16 cellular contexts compared by ENCODE assay signal in genomic region chr6:140597181-140597580, GRCh38.
DNase-seq lines count a peak whose midpoint lies in the region; TF ChIP-seq lines count a peak whose summit lies in the region.
"Had no signal": no experiment of that assay in that cellular context is flagged by ENCODE, and none has a peak within 500 bp of the region (broad histone marks: within the 10 kb centered on the region; RNA-seq: fewer than 3 reads in every experiment).

No MANE protein-coding gene starts in this region.

- H3K4me1 Mint-ChIP-seq in activated CD4-positive, alpha-beta T cell treated with anti-CD3 and anti-CD28 coated beads, Interleukin-2, amount 10 ng/mL, durations not matched to agents 24 days and 14 days: peaks cover 12% of the 10 kb centered on the region
- H3K4me1 Mint-ChIP-seq in activated T-helper 2 cell treated with anti-CD3 and anti-CD28 coated beads, Interferon-gamma antibody, Interleukin-2, Interleukin-4, amounts not matched to agents 10 μg/mL and 5 μg/mL and 100 μg/mL, durations not matched to agents 14 hours and 24 hours and 36 hours (ENCODE audit: low read depth): peaks cover 21% of the 10 kb centered on the region
- H3K4me1 Mint-ChIP-seq in glutamatergic neuron (ENCODE audit: low read depth, unreplicated experiment): no peaks in the 10 kb centered on the region
- H3K4me1 Mint-ChIP-seq: B cell had no signal

- H3K27ac Mint-ChIP-seq in activated CD4-positive, alpha-beta T cell treated with anti-CD3 and anti-CD28 coated beads, Interleukin-2, amount 10 ng/mL, durations not matched to agents 24 days and 14 days: peak overlapping the region; percentile 19
- peak overlapping the region; percentile 0 for H3K27ac Mint-ChIP-seq in activated T-helper 2 cell treated with anti-CD3 and anti-CD28 coated beads, Interferon-gamma antibody, Interleukin-2, Interleukin-4, amounts not matched to agents 10 μg/mL and 5 μg/mL and 100 μg/mL, durations not matched to agents 14 hours and 24 hours and 36 hours
- no peak overlapping the region for H3K27ac Mint-ChIP-seq in glutamatergic neuron (ENCODE audit: unreplicated experiment)
- H3K27ac Mint-ChIP-seq: B cell; CD8-positive, alpha-beta T cell had no signal

- no peak for DNase-seq in activated CD4-positive, alpha-beta T cell treated with anti-CD3 and anti-CD28 coated beads, Interleukin-2, amount 10 ng/mL, durations not matched to agents 24 days and 14 days
- no peak for DNase-seq in activated CD4-positive, alpha-beta T cell treated with anti-CD3 and anti-CD28 coated beads, Interleukin-2, amount 50 U/mL, for 4 hours
- DNase-seq in M059J (ENCODE audit: low read depth): peak; percentile 66
- no peak for DNase-seq in activated T-helper 2 cell treated with anti-CD3 and anti-CD28 coated beads, Interferon-gamma antibody, Interleukin-2, Interleukin-4, amounts not matched to agents 10 μg/mL and 5 μg/mL and 100 μg/mL, durations not matched to agents 14 hours and 24 hours and 36 hours (ENCODE audit: low spot score)
- DNase-seq in NCI-H82 treated with DMSO at 0.1 percent for 48 hours (lab: John Stamatoyannopoulos, UW; ENCODE audit: unreplicated experiment): no peak
- no peak for DNase-seq in glutamatergic neuron
- DNase-seq in UCSD-AML1 (lab: John Stamatoyannopoulos, UW; ENCODE audit: unreplicated experiment): no peak
- no peak for DNase-seq in OCI-M1 (lab: John Stamatoyannopoulos, UW)
- DNase-seq: 8988T; CD8-positive, alpha-beta T cell; DMS 273 treated with DMSO at 0.1 percent for 48 hours; DMS53; DND-41; GOT3; H7 had no signal

- H3K27me3 Mint-ChIP-seq in activated CD4-positive, alpha-beta T cell treated with anti-CD3 and anti-CD28 coated beads, Interleukin-2, amount 10 ng/mL, durations not matched to agents 24 days and 14 days: peaks cover 6% of the 10 kb centered on the region
- no peaks in the 10 kb centered on the region for H3K27me3 Mint-ChIP-seq in activated T-helper 2 cell treated with anti-CD3 and anti-CD28 coated beads, Interferon-gamma antibody, Interleukin-2, Interleukin-4, amounts not matched to agents 10 μg/mL and 5 μg/mL and 100 μg/mL, durations not matched to agents 14 hours and 24 hours and 36 hours (ENCODE audit: low read depth)
- H3K27me3 Mint-ChIP-seq in glutamatergic neuron (ENCODE audit: unreplicated experiment): no peaks in the 10 kb centered on the region
- H3K27me3 Mint-ChIP-seq: B cell had no signal

- H3K9me3 Mint-ChIP-seq in activated CD4-positive, alpha-beta T cell treated with anti-CD3 and anti-CD28 coated beads, Interleukin-2, amount 10 ng/mL, durations not matched to agents 24 days and 14 days: peaks cover 31% of the 10 kb centered on the region
- peaks cover 21% of the 10 kb centered on the region for H3K9me3 Mint-ChIP-seq in activated T-helper 2 cell treated with anti-CD3 and anti-CD28 coated beads, Interferon-gamma antibody, Interleukin-2, Interleukin-4, amounts not matched to agents 10 μg/mL and 5 μg/mL and 100 μg/mL, durations not matched to agents 14 hours and 24 hours and 36 hours
- H3K9me3 Mint-ChIP-seq in glutamatergic neuron (ENCODE audit: unreplicated experiment): no peaks in the 10 kb centered on the region

- H3K4me3 Mint-ChIP-seq in activated CD4-positive, alpha-beta T cell treated with anti-CD3 and anti-CD28 coated beads, Interleukin-2, amount 10 ng/mL, durations not matched to agents 24 days and 14 days: peak overlapping the region; percentile 18
- H3K4me3 Mint-ChIP-seq in activated T-helper 2 cell treated with anti-CD3 and anti-CD28 coated beads, Interferon-gamma antibody, Interleukin-2, Interleukin-4, amounts not matched to agents 10 μg/mL and 5 μg/mL and 100 μg/mL, durations not matched to agents 14 hours and 24 hours and 36 hours (ENCODE audit: low read depth): no peak overlapping the region
- no peak overlapping the region for H3K4me3 Mint-ChIP-seq in glutamatergic neuron (ENCODE audit: unreplicated experiment)
- H3K4me3 Mint-ChIP-seq: B cell; CD8-positive, alpha-beta T cell had no signal

- TF ChIP-seq CTCF in glutamatergic neuron (IDR thresholded peaks at IDR 0.05; ENCODE audit: partially characterized antibody, unreplicated experiment): no peak

- intact Hi-C loops in activated CD4-positive, alpha-beta T cell treated with anti-CD3 and anti-CD28 coated beads, Interleukin-2, amount 10 ng/mL, durations not matched to agents 24 days and 14 days (cut with micrococcal nuclease): loop anchor here (1.0 to 5.0 kb wide), 3 partner anchors 10 to 110 kb away; no protein-coding TSS in a partner anchor
- intact Hi-C loops in activated T-helper 2 cell treated with anti-CD3 and anti-CD28 coated beads, Interferon-gamma antibody, Interleukin-2, Interleukin-4, amounts not matched to agents 10 μg/mL and 5 μg/mL and 100 μg/mL, durations not matched to agents 14 hours and 24 hours and 36 hours (cut with micrococcal nuclease): loop anchor here (1.0 to 2.0 kb wide), 2 partner anchors 10 to 16 kb away; no protein-coding TSS in a partner anchor

- H3K36me3 Mint-ChIP-seq in activated CD4-positive, alpha-beta T cell treated with anti-CD3 and anti-CD28 coated beads, Interleukin-2, amount 10 ng/mL, durations not matched to agents 24 days and 14 days (ENCODE audit: low read depth): peaks cover 4% of the 10 kb centered on the region
- peaks cover 13% of the 10 kb centered on the region for H3K36me3 Mint-ChIP-seq in activated T-helper 2 cell treated with anti-CD3 and anti-CD28 coated beads, Interferon-gamma antibody, Interleukin-2, Interleukin-4, amounts not matched to agents 10 μg/mL and 5 μg/mL and 100 μg/mL, durations not matched to agents 14 hours and 24 hours and 36 hours (ENCODE audit: low read depth)
- peaks cover 5% of the 10 kb centered on the region for H3K36me3 Mint-ChIP-seq in glutamatergic neuron (ENCODE audit: unreplicated experiment)
- H3K36me3 Mint-ChIP-seq: CD8-positive, alpha-beta T cell had no signal
